ENCODE assay signal across 1 cellular context in the genomic region with DNA sequence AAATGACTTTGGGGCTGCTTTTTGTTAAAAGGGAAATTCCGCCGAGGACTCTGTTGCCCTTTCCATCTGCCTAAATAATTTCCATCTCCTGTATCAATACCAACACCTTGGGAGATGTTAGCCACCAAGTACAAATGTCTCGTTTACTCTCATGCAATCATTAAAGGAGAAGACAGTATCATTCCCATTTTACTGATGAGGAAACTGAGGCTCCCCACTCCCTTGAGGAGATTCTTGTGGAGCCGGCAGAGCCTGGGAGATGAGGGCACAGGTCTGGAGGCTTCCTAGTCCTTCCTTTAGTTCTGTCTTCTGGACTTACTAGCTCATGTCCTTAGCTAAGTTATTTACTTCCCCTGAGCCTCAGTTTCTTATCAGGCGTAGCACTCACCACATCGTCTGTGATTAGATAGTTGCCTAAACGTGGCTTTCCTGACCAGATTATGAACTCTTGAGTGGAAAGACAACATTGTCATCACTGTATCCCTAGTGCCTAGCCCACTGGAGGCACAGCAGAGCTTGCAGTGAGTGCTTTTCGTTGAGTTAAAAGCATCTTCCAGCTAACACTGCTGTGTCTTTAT.
TF ChIP-seq lines count a peak whose summit lies in the region.

No MANE protein-coding gene starts in this region.

TF ChIP-seq in K562, 482 proteins besides CTCF, POLR2A, EP300 and RAD21 (continued from another document and continues in another):
- TF ChIP-seq, protein P1, sequence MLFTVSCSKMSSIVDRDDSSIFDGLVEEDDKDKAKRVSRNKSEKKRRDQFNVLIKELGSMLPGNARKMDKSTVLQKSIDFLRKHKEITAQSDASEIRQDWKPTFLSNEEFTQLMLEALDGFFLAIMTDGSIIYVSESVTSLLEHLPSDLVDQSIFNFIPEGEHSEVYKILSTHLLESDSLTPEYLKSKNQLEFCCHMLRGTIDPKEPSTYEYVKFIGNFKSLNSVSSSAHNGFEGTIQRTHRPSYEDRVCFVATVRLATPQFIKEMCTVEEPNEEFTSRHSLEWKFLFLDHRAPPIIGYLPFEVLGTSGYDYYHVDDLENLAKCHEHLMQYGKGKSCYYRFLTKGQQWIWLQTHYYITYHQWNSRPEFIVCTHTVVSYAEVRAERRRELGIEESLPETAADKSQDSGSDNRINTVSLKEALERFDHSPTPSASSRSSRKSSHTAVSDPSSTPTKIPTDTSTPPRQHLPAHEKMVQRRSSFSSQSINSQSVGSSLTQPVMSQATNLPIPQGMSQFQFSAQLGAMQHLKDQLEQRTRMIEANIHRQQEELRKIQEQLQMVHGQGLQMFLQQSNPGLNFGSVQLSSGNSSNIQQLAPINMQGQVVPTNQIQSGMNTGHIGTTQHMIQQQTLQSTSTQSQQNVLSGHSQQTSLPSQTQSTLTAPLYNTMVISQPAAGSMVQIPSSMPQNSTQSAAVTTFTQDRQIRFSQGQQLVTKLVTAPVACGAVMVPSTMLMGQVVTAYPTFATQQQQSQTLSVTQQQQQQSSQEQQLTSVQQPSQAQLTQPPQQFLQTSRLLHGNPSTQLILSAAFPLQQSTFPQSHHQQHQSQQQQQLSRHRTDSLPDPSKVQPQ (CRISPR knock-in tag; IDR thresholded peaks at IDR 0.05; ENCODE audit: borderline replicate concordance) = no peak
- TF ChIP-seq TAF1 (IDR thresholded peaks at IDR 0.05; ENCODE audit: control insufficient read depth, extremely low read depth, insufficient read depth, low read length, severe bottlenecking) (no peak), GATAD2A (IDR thresholded peaks at IDR 0.05) (no peak; the same call in 1 of the 2 replicates), PRMT5 (CRISPR knock-in tag; IDR thresholded peaks at IDR 0.05) (no peak), ZNF609 (CRISPR knock-in tag; IDR thresholded peaks at IDR 0.05; ENCODE audit: borderline replicate concordance) (no peak), ZNF354B (CRISPR knock-in tag; IDR thresholded peaks at IDR 0.05) (no peak), THAP7 (CRISPR knock-in tag; IDR thresholded peaks at IDR 0.05) (no peak), ZBTB43 (CRISPR knock-in tag; IDR thresholded peaks at IDR 0.05) (no peak), FOXP1 (CRISPR knock-in tag; IDR thresholded peaks at IDR 0.05) (no peak), MTA1 (IDR thresholded peaks at IDR 0.05; ENCODE audit: borderline replicate concordance) (peak; percentile 59; the same call in 1 of the 2 replicates), ESRRA (IDR thresholded peaks at IDR 0.05; ENCODE audit: borderline replicate concordance, low read depth) (peak; percentile 60; the same call in 1 of the 2 replicates), ZNF274 (IDR thresholded peaks at IDR 0.05; ENCODE audit: borderline replicate concordance, low read depth, low read length) (no peak), ZNF778 (CRISPR knock-in tag; IDR thresholded peaks at IDR 0.05) (no peak), MAZ (CRISPR knock-in tag; conservative IDR thresholded peaks at IDR 0.05 in 1 of 2, IDR thresholded peaks at IDR 0.05 in 1 of 2) (peak in 1 of 2 experiments; percentile 42; a peak in 1 of 4 replicates), ZBTB9 (CRISPR knock-in tag; IDR thresholded peaks at IDR 0.05) (peak; percentile 89), ZC3H11A (IDR thresholded peaks at IDR 0.05; ENCODE audit: low read depth, low read length) (no peak), ELF4 (CRISPR knock-in tag; IDR thresholded peaks at IDR 0.05) (no peak), DNMT1 (IDR thresholded peaks at IDR 0.05) (no peak), HMBOX1 (IDR thresholded peaks at IDR 0.05) (peak; percentile 95), EGR1 (conservative IDR thresholded peaks at IDR 0.05) (no peak), CBX3 (IDR thresholded peaks at IDR 0.05; ENCODE audit: borderline replicate concordance in 1 of 2, low read length in 2 of 2) (no peak), FOXJ2 (tag; IDR thresholded peaks at IDR 0.05) (peak; percentile 73; the same call in 1 of the 2 replicates), TFAM (CRISPR knock-in tag; conservative IDR thresholded peaks at IDR 0.05) (no peak), TSC22D4 (tag; IDR thresholded peaks at IDR 0.05) (no peak), ZNF134 (CRISPR knock-in tag; conservative IDR thresholded peaks at IDR 0.05) (0 out of 2 replicates have a peak, but pooled peaks have one; percentile 45), NRF1 (conservative IDR thresholded peaks at IDR 0.05 in 1 of 2, IDR thresholded peaks at IDR 0.05 in 1 of 2) (no peak)
- TF ChIP-seq, protein P2, sequence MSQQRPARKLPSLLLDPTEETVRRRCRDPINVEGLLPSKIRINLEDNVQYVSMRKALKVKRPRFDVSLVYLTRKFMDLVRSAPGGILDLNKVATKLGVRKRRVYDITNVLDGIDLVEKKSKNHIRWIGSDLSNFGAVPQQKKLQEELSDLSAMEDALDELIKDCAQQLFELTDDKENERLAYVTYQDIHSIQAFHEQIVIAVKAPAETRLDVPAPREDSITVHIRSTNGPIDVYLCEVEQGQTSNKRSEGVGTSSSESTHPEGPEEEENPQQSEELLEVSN (IDR thresholded peaks at IDR 0.05; ENCODE audit: borderline replicate concordance in 1 of 2, extremely low read depth in 1 of 2, insufficient read depth in 1 of 2, insufficient read length in 1 of 2, low read depth in 1 of 2, low read length in 1 of 2, poor library complexity in 1 of 2, severe bottlenecking in 1 of 2) = no peak
- TF ChIP-seq, protein P3, sequence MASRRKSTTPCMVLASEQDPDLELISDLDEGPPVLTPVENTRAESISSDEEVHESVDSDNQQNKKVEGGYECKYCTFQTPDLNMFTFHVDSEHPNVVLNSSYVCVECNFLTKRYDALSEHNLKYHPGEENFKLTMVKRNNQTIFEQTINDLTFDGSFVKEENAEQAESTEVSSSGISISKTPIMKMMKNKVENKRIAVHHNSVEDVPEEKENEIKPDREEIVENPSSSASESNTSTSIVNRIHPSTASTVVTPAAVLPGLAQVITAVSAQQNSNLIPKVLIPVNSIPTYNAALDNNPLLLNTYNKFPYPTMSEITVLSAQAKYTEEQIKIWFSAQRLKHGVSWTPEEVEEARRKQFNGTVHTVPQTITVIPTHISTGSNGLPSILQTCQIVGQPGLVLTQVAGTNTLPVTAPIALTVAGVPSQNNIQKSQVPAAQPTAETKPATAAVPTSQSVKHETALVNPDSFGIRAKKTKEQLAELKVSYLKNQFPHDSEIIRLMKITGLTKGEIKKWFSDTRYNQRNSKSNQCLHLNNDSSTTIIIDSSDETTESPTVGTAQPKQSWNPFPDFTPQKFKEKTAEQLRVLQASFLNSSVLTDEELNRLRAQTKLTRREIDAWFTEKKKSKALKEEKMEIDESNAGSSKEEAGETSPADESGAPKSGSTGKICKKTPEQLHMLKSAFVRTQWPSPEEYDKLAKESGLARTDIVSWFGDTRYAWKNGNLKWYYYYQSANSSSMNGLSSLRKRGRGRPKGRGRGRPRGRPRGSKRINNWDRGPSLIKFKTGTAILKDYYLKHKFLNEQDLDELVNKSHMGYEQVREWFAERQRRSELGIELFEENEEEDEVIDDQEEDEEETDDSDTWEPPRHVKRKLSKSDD (conservative IDR thresholded peaks at IDR 0.05; ENCODE audit: low read length) = no peak
- TF ChIP-seq, protein P4, sequence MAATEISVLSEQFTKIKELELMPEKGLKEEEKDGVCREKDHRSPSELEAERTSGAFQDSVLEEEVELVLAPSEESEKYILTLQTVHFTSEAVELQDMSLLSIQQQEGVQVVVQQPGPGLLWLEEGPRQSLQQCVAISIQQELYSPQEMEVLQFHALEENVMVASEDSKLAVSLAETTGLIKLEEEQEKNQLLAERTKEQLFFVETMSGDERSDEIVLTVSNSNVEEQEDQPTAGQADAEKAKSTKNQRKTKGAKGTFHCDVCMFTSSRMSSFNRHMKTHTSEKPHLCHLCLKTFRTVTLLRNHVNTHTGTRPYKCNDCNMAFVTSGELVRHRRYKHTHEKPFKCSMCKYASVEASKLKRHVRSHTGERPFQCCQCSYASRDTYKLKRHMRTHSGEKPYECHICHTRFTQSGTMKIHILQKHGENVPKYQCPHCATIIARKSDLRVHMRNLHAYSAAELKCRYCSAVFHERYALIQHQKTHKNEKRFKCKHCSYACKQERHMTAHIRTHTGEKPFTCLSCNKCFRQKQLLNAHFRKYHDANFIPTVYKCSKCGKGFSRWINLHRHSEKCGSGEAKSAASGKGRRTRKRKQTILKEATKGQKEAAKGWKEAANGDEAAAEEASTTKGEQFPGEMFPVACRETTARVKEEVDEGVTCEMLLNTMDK (IDR thresholded peaks at IDR 0.05; ENCODE audit: borderline replicate concordance, insufficient read depth, low read depth, low read length, poor library complexity, severe bottlenecking) = no peak
- TF ChIP-seq, protein P5, sequence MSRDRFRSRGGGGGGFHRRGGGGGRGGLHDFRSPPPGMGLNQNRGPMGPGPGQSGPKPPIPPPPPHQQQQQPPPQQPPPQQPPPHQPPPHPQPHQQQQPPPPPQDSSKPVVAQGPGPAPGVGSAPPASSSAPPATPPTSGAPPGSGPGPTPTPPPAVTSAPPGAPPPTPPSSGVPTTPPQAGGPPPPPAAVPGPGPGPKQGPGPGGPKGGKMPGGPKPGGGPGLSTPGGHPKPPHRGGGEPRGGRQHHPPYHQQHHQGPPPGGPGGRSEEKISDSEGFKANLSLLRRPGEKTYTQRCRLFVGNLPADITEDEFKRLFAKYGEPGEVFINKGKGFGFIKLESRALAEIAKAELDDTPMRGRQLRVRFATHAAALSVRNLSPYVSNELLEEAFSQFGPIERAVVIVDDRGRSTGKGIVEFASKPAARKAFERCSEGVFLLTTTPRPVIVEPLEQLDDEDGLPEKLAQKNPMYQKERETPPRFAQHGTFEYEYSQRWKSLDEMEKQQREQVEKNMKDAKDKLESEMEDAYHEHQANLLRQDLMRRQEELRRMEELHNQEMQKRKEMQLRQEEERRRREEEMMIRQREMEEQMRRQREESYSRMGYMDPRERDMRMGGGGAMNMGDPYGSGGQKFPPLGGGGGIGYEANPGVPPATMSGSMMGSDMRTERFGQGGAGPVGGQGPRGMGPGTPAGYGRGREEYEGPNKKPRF (IDR thresholded peaks at IDR 0.05; ENCODE audit: low read depth, low read length) = no peak
